ENCODE assay signal across 27 cellular contexts in the genomic region with DNA sequence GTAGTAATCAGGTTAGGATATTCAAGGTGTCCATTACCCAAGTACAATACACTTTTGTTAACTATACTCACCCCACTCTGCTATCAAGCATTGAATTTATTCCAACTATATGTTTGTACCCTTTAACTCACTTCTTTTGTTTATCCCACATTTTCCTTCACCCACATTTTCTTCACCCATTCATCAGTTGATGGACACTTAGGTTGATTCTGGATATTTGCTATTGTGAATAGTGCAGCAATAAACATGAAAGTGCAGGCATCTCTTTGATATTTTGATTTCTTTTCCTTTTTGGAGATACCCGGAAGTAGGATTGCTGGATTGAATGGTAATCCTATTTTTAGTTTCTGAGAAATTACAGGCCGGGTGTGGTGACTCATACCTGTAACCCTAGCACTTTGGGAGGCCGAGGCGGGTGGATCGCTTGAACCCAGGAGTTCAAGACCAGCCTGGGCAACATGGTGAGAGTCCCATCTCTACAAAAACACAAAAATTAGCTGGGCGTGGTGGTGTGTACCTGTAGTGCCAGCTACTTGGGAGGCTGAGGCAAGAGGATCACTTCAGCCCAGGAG. TPM values are rescaled to one million over a fixed set of nuclear protein-coding genes. Genes with fewer than 3 reads are reported as not detected.
"Had no signal": no experiment of that assay in that cellular context is flagged by ENCODE, and none has a peak within 500 bp of the region (broad histone marks: within the 10 kb centered on the region; RNA-seq: fewer than 3 reads in every experiment).

No MANE protein-coding gene starts in this region.

- H3K27ac ChIP-seq: dorsolateral prefrontal cortex, hepatocyte, left lung, right atrium auricular region, upper lobe of left lung, VCaP had no signal

- H3K27me3 ChIP-seq: ascending aorta, dorsolateral prefrontal cortex, hepatocyte, left lung, right atrium auricular region, upper lobe of left lung had no signal

- FAIRE-seq: endothelial cell of umbilical vein, frontal cortex had no signal

- H3K36me3 ChIP-seq: right atrium auricular region had no signal

- DNase-seq: activated CD4-positive, alpha-beta T cell treated with anti-CD3 and anti-CD28 coated beads, Interleukin-2, amount 10 ng/mL, durations not matched to agents 24 days and 14 days; activated CD8-positive, alpha-beta memory T cell treated with anti-CD3 and anti-CD28 coated beads for 24 hours; activated CD8-positive, alpha-beta memory T cell treated with anti-CD3 and anti-CD28 coated beads, Interleukin-2, amount 50 U/mL, for 4 hours; activated gamma-delta T cell; activated T-cell treated with anti-CD3 and anti-CD28 coated beads, Interleukin-2, amount 50 U/mL, for 48 hours; central memory CD4-positive, alpha-beta T cell; dorsolateral prefrontal cortex; effector memory CD8-positive, alpha-beta T cell; glutamatergic neuron; immature natural killer cell; left lung; midbrain; natural killer cell; stimulated activated CD4-positive, alpha-beta T cell treated with anti-CD3 and anti-CD28 coated beads, Interleukin-12 subunit alpha, Interleukin-12 subunit beta, amount 100 ng/mL, for 4 hours; stimulated activated CD4-positive, alpha-beta T cell treated with anti-CD3 and anti-CD28 coated beads, Interleukin-4, amount 100 ng/mL, for 4 hours; stimulated activated naive CD8-positive, alpha-beta T cell treated with anti-CD3 and anti-CD28 coated beads, Interleukin-15, Interleukin-2, amounts not matched to agents 100 U/mL and 50 U/mL, for 24 hours; upper lobe of left lung had no signal

- ATAC-seq: activated CD4-positive, CD25-positive, alpha-beta regulatory T cell treated with anti-CD3 and anti-CD28 coated beads, Interleukin-2, amount 50 U/mL, for 24 hours; effector memory CD8-positive, alpha-beta T cell; left lung; natural killer cell; stimulated activated naive CD8-positive, alpha-beta T cell treated with anti-CD3 and anti-CD28 coated beads, Interleukin-15, Interleukin-2, amounts not matched to agents 100 U/mL and 50 U/mL, for 24 hours had no signal

- H3K4me3 ChIP-seq: ascending aorta, dorsolateral prefrontal cortex, hepatocyte, left lung, lung, right atrium auricular region, upper lobe of left lung had no signal

- H3K9me3 ChIP-seq: ascending aorta, left lung, right atrium auricular region, upper lobe of left lung had no signal

- H3K4me1 ChIP-seq: left lung, right atrium auricular region, upper lobe of left lung had no signal

RNA-seq across cellular contexts. Expression of a gene that starts 10.2 kb away (rescaled TPM):
- total RNA-seq: esophagus mucosa had no signal
- polyA plus RNA-seq: endothelial cell of umbilical vein, thymus had no signal
